30 cellular contexts compared by ENCODE assay signal in genomic region chr12:80190001-80190400, GRCh38.
A peak's percentile ranks its signal among the peaks of the same experiment; 100 is the strongest.
DNase-seq lines count a peak whose midpoint lies in the region; ATAC-seq, FAIRE-seq and TF ChIP-seq lines count a peak whose summit lies in the region.
"Had no signal": no experiment of that assay in that cellular context is flagged by ENCODE, and none has a peak within 500 bp of the region (broad histone marks: within the 10 kb centered on the region; RNA-seq: fewer than 3 reads in every experiment).

No MANE protein-coding gene starts in this region.

- H4K20me1 ChIP-seq in KMS-11 (ENCODE audit: insufficient read depth) (no peaks in the 10 kb centered on the region), K562 (replicated peaks; ENCODE audit: control insufficient read depth, insufficient read depth, low read length) (no peaks in the 10 kb centered on the region)

- H3K27me3 ChIP-seq in KMS-11 (ENCODE audit: insufficient read depth, low read depth) (no peaks in the 10 kb centered on the region), K562 (ENCODE audit: control insufficient read depth in 2 of 2, insufficient read depth in 2 of 2, low read length in 2 of 2) (no peaks in the 10 kb centered on the region), mesenchymal stem cell (ENCODE audit: control insufficient read depth in 1 of 2, insufficient read depth in 1 of 2, low read length in 2 of 2) (no peaks in the 10 kb centered on the region), transverse colon (no peaks in the 10 kb centered on the region)
- H3K27me3 ChIP-seq: ascending aorta, BE2C, esophagus muscularis mucosa, gastroesophageal sphincter, sigmoid colon, upper lobe of right lung had no signal

- H3K23ac ChIP-seq in mesenchymal stem cell (ENCODE audit: low read length in 2 of 2): no peak overlapping the region

- no peak overlapping the region for H2BK15ac ChIP-seq in mesenchymal stem cell (ENCODE audit: low read depth, poor library complexity, severe bottlenecking)

- no TSS peak for BruUV-seq in K562 (replicated peaks; lab: Mats Ljungman, UMichigan)

- no peak overlapping the region for H2BK120ac ChIP-seq in mesenchymal stem cell (ENCODE audit: low read depth, low read length)

- no peak overlapping the region for H3K14ac ChIP-seq in mesenchymal stem cell (ENCODE audit: low read length in 2 of 2)

- CTCF ChIA-PET in K562 (lab: Yijun Ruan, JAX; ENCODE audit: low intra/inter-chr PET ratio): interaction anchor here (0.7 kb wide), 1 partner anchor 783 kb away, joined by 3 read pairs; no protein-coding TSS in a partner anchor

- WGBS in K562 (ENCODE audit: insufficient coverage, low coverage, missing lambda C conversion rate): 3% methylated on average over 4 of the region's 4 CpGs
- no CpG with 5 or more reads among the region's 4 CpGs for WGBS in mesenchymal stem cell
- WGBS in transverse colon (ENCODE audit: low coverage in 1 of 2), 2 donors: 83 to 89% methylated on average over 4 of the region's 4 CpGs

- H3K79me2 ChIP-seq in KMS-11 (ENCODE audit: insufficient read depth, low read depth) (no peaks in the 10 kb centered on the region), K562 (ENCODE audit: control insufficient read depth, insufficient read depth, low read length) (no peaks in the 10 kb centered on the region)

- H3K36me3 ChIP-seq in KMS-11 (ENCODE audit: insufficient read depth): no peaks in the 10 kb centered on the region
- H3K36me3 ChIP-seq in K562 (ENCODE audit: control insufficient read depth, insufficient read depth, low read length): no peaks in the 10 kb centered on the region
- no peaks in the 10 kb centered on the region for H3K36me3 ChIP-seq in mesenchymal stem cell (ENCODE audit: control insufficient read depth in 1 of 2, insufficient read depth in 2 of 2, low read depth in 1 of 2, low read length in 2 of 2)
- no peaks in the 10 kb centered on the region for H3K36me3 ChIP-seq in transverse colon
- H3K36me3 ChIP-seq: ascending aorta, BE2C, esophagus muscularis mucosa, gastroesophageal sphincter, lower lobe of right lung, sigmoid colon, upper lobe of right lung had no signal

- H4K91ac ChIP-seq in mesenchymal stem cell (ENCODE audit: low read length): no peak overlapping the region

- POLR2A ChIA-PET in K562 (lab: Yijun Ruan, JAX): interaction anchor here (0.6 to 0.7 kb wide), 2 partner anchors 233 to 643 kb away, joined by 3 read pairs; no protein-coding TSS in a partner anchor

- no peak for TF ChIP-seq EP300 in K562 (IDR thresholded peaks at IDR 0.05; ENCODE audit: low read length)
- TF ChIP-seq EP300 in transverse colon (IDR thresholded peaks at IDR 0.05; ENCODE audit: low read depth): no peak

- TF ChIP-seq RAD21 in K562 (CRISPR knock-in tag; conservative IDR thresholded peaks at IDR 0.05 in 1 of 2, IDR thresholded peaks at IDR 0.05 in 1 of 2): no peak

- no peaks in the 10 kb centered on the region for H3K79me1 ChIP-seq in mesenchymal stem cell (replicated peaks; ENCODE audit: low read length, poor library complexity, severe bottlenecking)

- H3K4me2 ChIP-seq in KMS-11: peak overlapping the region; percentile 66; the same call in 1 of the 2 replicates
- no peak overlapping the region; the same call in 1 of the 2 replicates for H3K4me2 ChIP-seq in K562 (ENCODE audit: insufficient read depth, low read length)
- no peak overlapping the region for H3K4me2 ChIP-seq in mesenchymal stem cell (ENCODE audit: low read length, poor library complexity, severe bottlenecking)

- FAIRE-seq in K562 (lab: Jason Lieb, UNC): no peak
- FAIRE-seq: GM12878 had no signal

- DNase-seq in A172 (ENCODE audit: low spot score): peak; percentile 38
- peak in 1 of 4 experiments; percentile 5 for DNase-seq in K562 (ENCODE audit: extremely low read depth in 1 of 4, low spot score in 3 of 4)
- DNase-seq in mesenchymal stem cell: peak; percentile 38
- no peak for DNase-seq in NCI-H1417 (lab: John Stamatoyannopoulos, UW)
- no peak for DNase-seq in AG08395 (ENCODE audit: low spot score)
- no peak for DNase-seq in transverse colon
- DNase-seq: ACHN; activated effector memory CD4-positive, alpha-beta T cell treated with anti-CD3 and anti-CD28 coated beads, Interleukin-2, amount 50 U/mL, for 16 hours; activated T-cell treated with anti-CD3 and anti-CD28 coated beads, Interleukin-2, amount 50 U/mL, for 24 hours; BE2C; central memory CD4-positive, alpha-beta T cell; endodermal cell; H9; Kasumi-1; kidney glomerular epithelial cell; lower lobe of right lung; naive thymus-derived CD8-positive, alpha-beta T cell; NCI-H1694; NCI-H82; occipital lobe; sigmoid colon; stimulated activated CD4-positive, alpha-beta T cell treated with anti-CD3 and anti-CD28 coated beads, Interleukin-4, amount 100 ng/mL, for 4 hours; T-cell; upper lobe of right lung had no signal

- no peak overlapping the region for H2AK5ac ChIP-seq in mesenchymal stem cell (ENCODE audit: low read length, severe bottlenecking)

- in situ Hi-C loops in K562 (cut with MboI): no loop called here
- in situ Hi-C loops in transverse colon (cut with MboI; ENCODE audit: low pct_ligation_motif_present in 1 of 4, low pct_unique_long_range_greater_than_20kb in 1 of 4, low sequenced_read_pairs in 3 of 4): loop anchor here in 2 of 4 donors (25.0 kb wide), 4 partner anchors 303 to 803 kb away; no protein-coding TSS in a partner anchor

- TF ChIP-seq POLR2A in K562 (conservative IDR thresholded peaks at IDR 0.05): no peak
- TF ChIP-seq POLR2A in transverse colon (IDR thresholded peaks at IDR 0.05): no peak

- H3K4me3 ChIP-seq in KMS-11 (IDR thresholded peaks at IDR 0.05; ENCODE audit: insufficient read depth, low read depth, low read length): no peak overlapping the region
- H3K4me3 ChIP-seq in K562: no peak overlapping the region
- H3K4me3 ChIP-seq in mesenchymal stem cell (ENCODE audit: insufficient read depth in 1 of 2, low read depth in 1 of 2, low read length in 2 of 2): no peak overlapping the region
- no peak overlapping the region for H3K4me3 ChIP-seq in transverse colon
- H3K4me3 ChIP-seq: ascending aorta, esophagus muscularis mucosa, gastroesophageal sphincter, GM12878, lower lobe of right lung, sigmoid colon, upper lobe of right lung had no signal

- H3K9ac ChIP-seq in KMS-11 (no peak overlapping the region), K562 (ENCODE audit: insufficient read depth in 1 of 2, low read depth in 2 of 2, low read length in 2 of 2) (no peak overlapping the region), mesenchymal stem cell (ENCODE audit: low read length) (no peak overlapping the region)

- H2BK5ac ChIP-seq in mesenchymal stem cell (ENCODE audit: low read depth, low read length, poor library complexity, severe bottlenecking): no peak overlapping the region

- H2AFZ ChIP-seq in KMS-11 (ENCODE audit: low read depth): no peak overlapping the region
- no peak overlapping the region for H2AFZ ChIP-seq in K562 (ENCODE audit: low read depth, low read length)
- no peak overlapping the region for H2AFZ ChIP-seq in mesenchymal stem cell (ENCODE audit: low read depth, low read length)

- ATAC-seq in K562 (peak; percentile 47; the same call in 1 of the 3 replicates), HG03565 (IDR thresholded peaks at IDR 0.05; ENCODE audit: unreplicated experiment) (no peak)
- ATAC-seq: gastroesophageal sphincter; GM12878; lower lobe of right lung; naive thymus-derived CD8-positive, alpha-beta T cell; T-cell; upper lobe of right lung had no signal

- no peak overlapping the region for H3K18ac ChIP-seq in mesenchymal stem cell (ENCODE audit: low read depth in 1 of 2, low read length in 2 of 2)

- peaks cover 96% of the 10 kb centered on the region for H3K4me1 ChIP-seq in KMS-11 (ENCODE audit: low read depth, poor library complexity, severe bottlenecking)
- H3K4me1 ChIP-seq in K562 (replicated peaks in 1 of 2; ENCODE audit: control insufficient read depth in 2 of 2, insufficient read depth in 2 of 2, low read length in 2 of 2): no peaks in the 10 kb centered on the region
- peaks cover 2% of the 10 kb centered on the region for H3K4me1 ChIP-seq in mesenchymal stem cell (ENCODE audit: control insufficient read depth, insufficient read depth, low read depth, low read length)
- H3K4me1 ChIP-seq in transverse colon: peaks cover 2 to 21% (median 8%) of the 10 kb centered on the region in 4 donors

- no peaks in the 10 kb centered on the region for H3K9me3 ChIP-seq in K562 (replicated peaks; ENCODE audit: control insufficient read depth, insufficient read depth, low read depth, low read length)
- no peaks in the 10 kb centered on the region for H3K9me3 ChIP-seq in mesenchymal stem cell (ENCODE audit: control insufficient read depth, low read length)
- H3K9me3 ChIP-seq in transverse colon: no peaks in the 10 kb centered on the region
- H3K9me3 ChIP-seq: ascending aorta, BE2C, esophagus muscularis mucosa, gastroesophageal sphincter, lower lobe of right lung, sigmoid colon, upper lobe of right lung had no signal

- no peak overlapping the region for H4K8ac ChIP-seq in mesenchymal stem cell (ENCODE audit: low read length)

- no peaks in the 10 kb centered on the region for H3K9me1 ChIP-seq in K562 (ENCODE audit: control insufficient read depth, insufficient read depth, low read length)

- TF ChIP-seq CTCF in KMS-11 (conservative IDR thresholded peaks at IDR 0.05; ENCODE audit: low read depth, low read length): no peak
- no peak for TF ChIP-seq CTCF in K562 (IDR thresholded peaks at IDR 0.05 in 2 of 3, conservative IDR thresholded peaks at IDR 0.05 in 1 of 3; ENCODE audit: insufficient read depth in 2 of 3, low read depth in 1 of 3, low read length in 3 of 3)
- no peak for TF ChIP-seq CTCF in transverse colon (IDR thresholded peaks at IDR 0.05)

- peak overlapping the region in 1 of 2 experiments; percentile 39 for H2BK12ac ChIP-seq in mesenchymal stem cell (ENCODE audit: low read length in 2 of 2)

- intact Hi-C loops in K562 (cut with micrococcal nuclease): no loop called here
- intact Hi-C loops in transverse colon (cut with DNase I; ENCODE audit: low total_unique reads): no loop called here

- peak overlapping the region in 1 of 2 experiments; percentile 73 for H3K4ac ChIP-seq in mesenchymal stem cell (ENCODE audit: low read depth in 1 of 2, low read length in 2 of 2)

- peak overlapping the region; percentile 81; the same call in 1 of the 2 replicates for H3K27ac ChIP-seq in KMS-11
- no peak overlapping the region for H3K27ac ChIP-seq in K562 (ENCODE audit: extremely low read depth, low read depth, low read length)
- H3K27ac ChIP-seq in mesenchymal stem cell (ENCODE audit: low read length, poor library complexity, severe bottlenecking): no peak overlapping the region
- H3K27ac ChIP-seq in transverse colon: no peak overlapping the region
- H3K27ac ChIP-seq: gastroesophageal sphincter, lower lobe of right lung, upper lobe of right lung had no signal

TF ChIP-seq in K562, 482 proteins besides CTCF, POLR2A, EP300 and RAD21 (continues in another document):
- TF ChIP-seq ZNF316 (IDR thresholded peaks at IDR 0.05) (peak; percentile 78), SRF (CRISPR knock-in tag; IDR thresholded peaks at IDR 0.05) (no peak), ZFP36 (IDR thresholded peaks at IDR 0.05; ENCODE audit: low read depth, low read length, partially characterized antibody) (peak; percentile 14), MAFG (tag; conservative IDR thresholded peaks at IDR 0.05) (peak; percentile 80), MAFK (IDR thresholded peaks at IDR 0.05; ENCODE audit: low read length) (peak; percentile 49; the same call in 1 of the 2 replicates)

Comparison
In these comparisons a context has a peak if more than half of its experiments do, and no peak if none do; other contexts are left out.
1. DNase-seq: peak in A172 (single experiment) and mesenchymal stem cell (single experiment); none in NCI-H1417 (0 of 3), AG08395 (single experiment) and transverse colon (single experiment).